ENCODE assay signal across 8 cellular contexts in the genomic region with DNA sequence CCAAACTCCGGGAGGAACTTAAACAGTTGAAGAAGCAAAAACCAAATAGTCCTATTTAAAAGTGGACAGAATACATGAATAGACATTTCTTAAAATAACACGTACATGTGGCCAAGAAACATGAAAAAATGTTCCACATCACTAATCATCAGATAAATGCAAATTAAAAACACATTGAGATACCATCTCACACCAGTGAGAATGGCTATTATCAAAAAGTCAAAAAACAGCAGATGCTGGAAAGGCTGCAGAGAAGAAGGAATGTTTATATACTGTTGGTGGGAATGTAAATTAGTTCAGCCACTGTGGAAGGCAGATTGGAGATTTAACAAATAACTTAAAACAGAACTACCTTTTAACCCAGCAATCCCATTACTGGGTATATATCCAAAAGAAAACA.
"Had no signal": no experiment of that assay in that cellular context is flagged by ENCODE, and none has a peak within 500 bp of the region (broad histone marks: within the 10 kb centered on the region; RNA-seq: fewer than 3 reads in every experiment).

No MANE protein-coding gene starts in this region.

- ATAC-seq: HCT116, K562 had no signal

- DNase-seq: GM23248, GOT3, H7, HFFc6, IMR-90, KG1 had no signal

- H3K4me3 Mint-ChIP-seq: HFFc6 had no signal
